Comparison of ENCODE assay signal across 8 cellular contexts in genomic region chr11:65426839-65427690, GRCh38. TPM values are rescaled to one million over a fixed set of nuclear protein-coding genes. Genes with fewer than 3 reads are reported as not detected.
DNase-seq lines count a peak whose midpoint lies in the region; ATAC-seq and TF ChIP-seq lines count a peak whose summit lies in the region.

No MANE protein-coding gene starts in this region.

- WGBS in right lobe of liver (ENCODE audit: insufficient coverage, low coverage, low lambda C conversion rate, missing lambda C conversion rate) = 7% methylated on average over 7 of the region's 10 CpGs

- H3K27ac ChIP-seq in SK-N-MC (peak overlapping the region; percentile 99), right lobe of liver (peak overlapping the region; percentile 97 to 100 (median 100)), substantia nigra (ENCODE audit: low read depth, low read length, poor library complexity, severe bottlenecking) (peak overlapping the region; percentile 100)

- intact Hi-C loops in right lobe of liver (cut with DNase I) = no loop called here

- TF ChIP-seq CTCF in cardiac fibroblast (IDR thresholded peaks at IDR 0.05; ENCODE audit: low read depth, low read length) (no peak), right lobe of liver (IDR thresholded peaks at IDR 0.05) (peak in 1 of 4 donors; percentile 2)

- ATAC-seq in right lobe of liver (peak; percentile 6 to 9 (median 8)), HG03108 (IDR thresholded peaks at IDR 0.05; ENCODE audit: unreplicated experiment) (no peak), GM21447 (IDR thresholded peaks at IDR 0.05; ENCODE audit: unreplicated experiment) (no peak)

- H3K4me1 ChIP-seq in right lobe of liver = peaks cover 0 to 8% (median 7%) of the 10 kb centered on the region in 4 donors

- no peaks in the 10 kb centered on the region for H3K27me3 ChIP-seq in right lobe of liver

- peak overlapping the region; percentile 49 for H3K9ac ChIP-seq in SK-N-MC (ENCODE audit: insufficient read length)

- H3K9me3 ChIP-seq in SK-N-MC (ENCODE audit: low read depth, low read length) (no peaks in the 10 kb centered on the region), right lobe of liver (no peaks in the 10 kb centered on the region)

- H3K4me3 ChIP-seq in SK-N-MC = no peak overlapping the region; the same call in 1 of the 2 replicates
- peak overlapping the region; percentile 88 to 91 for H3K4me3 ChIP-seq in cardiac fibroblast (replicated peaks in 1 of 2; ENCODE audit: low read depth in 2 of 2, low read length in 2 of 2)
- peak overlapping the region; percentile 68 to 87 (median 77) for H3K4me3 ChIP-seq in right lobe of liver

- H3K36me3 ChIP-seq in SK-N-MC (ENCODE audit: insufficient read depth, low read length) (no peaks in the 10 kb centered on the region), right lobe of liver (peaks cover 0 to 16% (median 8%) of the 10 kb centered on the region in 4 donors)

- TF ChIP-seq POLR2A in GM19099 (IDR thresholded peaks at IDR 0.05; ENCODE audit: extremely low read depth, insufficient read length, low read depth) = peak; percentile 76
- TF ChIP-seq POLR2A in right lobe of liver (IDR thresholded peaks at IDR 0.05) = peak; percentile 57

- no peak for DNase-seq in SK-N-MC (ENCODE audit: low read depth, low spot score)
- peak; percentile 83 to 90 for DNase-seq in cardiac fibroblast (ENCODE audit: low read depth in 2 of 2)
- DNase-seq in right lobe of liver = peak; percentile 68 to 75 (median 75)
- DNase-seq in substantia nigra (lab: John Stamatoyannopoulos, UW) = peak in 18 of 49 donors; percentile 32 to 83 (median 62)
- no peak for DNase-seq in D341Med (ENCODE audit: low spot score)

RNA-seq across cellular contexts. Expression of gene NEAT1, which starts 4.5 kb away (rescaled TPM):
- total RNA-seq in right lobe of liver = 1,000 to 10,000 TPM in 2 of 6 experiments, 100 to 1,000 TPM in 4; 202 to 1,225 (median 767) TPM

RNA-seq across cellular contexts. Expression of gene FRMD8, which starts 40.6 kb away (rescaled TPM):
- 10 to 100 TPM in 4 of 6 experiments, 1 to 10 TPM in 2; 7.7 to 17.1 (median 14.3) TPM for total RNA-seq in right lobe of liver

RNA-seq across cellular contexts. Expression of gene SLC25A45, which starts 44.6 kb away (rescaled TPM):
- total RNA-seq in right lobe of liver = 10 to 100 TPM in 4 of 6 experiments, 1 to 10 TPM in 2; 7.5 to 17.5 (median 12.1) TPM

Comparison
In these comparisons a context has a peak if more than half of its experiments do, and no peak if none do; other contexts are left out.
1. DNase-seq: peak in cardiac fibroblast (2 of 2) and right lobe of liver (3 of 3); none in SK-N-MC (single experiment) and D341Med (single experiment).
2. ATAC-seq: peak in right lobe of liver (4 of 4); none in HG03108 (single experiment) and GM21447 (single experiment).
3. Peak in every context shown above with its lines, with median percentiles within 50 percentile points of each other: H3K27ac ChIP-seq.